1 cellular context compared by ENCODE assay signal in the genomic region with DNA sequence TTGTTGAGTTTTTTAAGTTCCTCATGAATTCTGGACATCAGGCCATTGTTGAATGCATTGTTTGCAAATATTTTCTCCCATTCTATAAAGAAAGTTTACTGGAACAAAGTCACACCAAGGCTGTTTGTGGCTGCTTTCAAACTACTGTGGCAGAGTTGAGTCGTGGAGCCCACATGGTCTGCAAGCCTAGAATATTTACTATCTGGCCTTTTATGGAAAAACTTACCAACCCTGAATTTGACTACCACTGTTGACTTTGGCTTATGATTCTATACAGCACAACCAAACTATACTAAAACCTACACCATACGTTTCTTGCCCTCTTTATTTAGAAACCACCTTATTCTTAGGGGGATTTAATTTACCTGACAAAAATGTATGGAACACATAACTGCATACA.
TF ChIP-seq lines count a peak whose summit lies in the region.

No MANE protein-coding gene starts in this region.

TF ChIP-seq in IMR-90, 13 proteins besides CTCF, POLR2A, EP300 and RAD21 (continued from another document):
- no peak for TF ChIP-seq RFX5 (IDR thresholded peaks at IDR 0.05; ENCODE audit: low read depth, low read length)
- no peak for TF ChIP-seq BHLHE40 (IDR thresholded peaks at IDR 0.05; ENCODE audit: low read depth, low read length)
- no peak for TF ChIP-seq NFE2L2 (IDR thresholded peaks at IDR 0.05; ENCODE audit: low read depth, low read length)
- no peak for TF ChIP-seq SMC3 (IDR thresholded peaks at IDR 0.05; ENCODE audit: low read depth, low read length)
- TF ChIP-seq CEBPB (IDR thresholded peaks at IDR 0.05; ENCODE audit: low read depth, low read length) = no peak
- TF ChIP-seq, protein P1, sequence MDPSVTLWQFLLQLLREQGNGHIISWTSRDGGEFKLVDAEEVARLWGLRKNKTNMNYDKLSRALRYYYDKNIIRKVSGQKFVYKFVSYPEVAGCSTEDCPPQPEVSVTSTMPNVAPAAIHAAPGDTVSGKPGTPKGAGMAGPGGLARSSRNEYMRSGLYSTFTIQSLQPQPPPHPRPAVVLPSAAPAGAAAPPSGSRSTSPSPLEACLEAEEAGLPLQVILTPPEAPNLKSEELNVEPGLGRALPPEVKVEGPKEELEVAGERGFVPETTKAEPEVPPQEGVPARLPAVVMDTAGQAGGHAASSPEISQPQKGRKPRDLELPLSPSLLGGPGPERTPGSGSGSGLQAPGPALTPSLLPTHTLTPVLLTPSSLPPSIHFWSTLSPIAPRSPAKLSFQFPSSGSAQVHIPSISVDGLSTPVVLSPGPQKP (IDR thresholded peaks at IDR 0.05; ENCODE audit: borderline replicate concordance, low read depth, low read length) = no peak
- TF ChIP-seq MXI1 (IDR thresholded peaks at IDR 0.05; ENCODE audit: borderline replicate concordance, low read depth, low read length) = no peak
- TF ChIP-seq, protein P2, sequence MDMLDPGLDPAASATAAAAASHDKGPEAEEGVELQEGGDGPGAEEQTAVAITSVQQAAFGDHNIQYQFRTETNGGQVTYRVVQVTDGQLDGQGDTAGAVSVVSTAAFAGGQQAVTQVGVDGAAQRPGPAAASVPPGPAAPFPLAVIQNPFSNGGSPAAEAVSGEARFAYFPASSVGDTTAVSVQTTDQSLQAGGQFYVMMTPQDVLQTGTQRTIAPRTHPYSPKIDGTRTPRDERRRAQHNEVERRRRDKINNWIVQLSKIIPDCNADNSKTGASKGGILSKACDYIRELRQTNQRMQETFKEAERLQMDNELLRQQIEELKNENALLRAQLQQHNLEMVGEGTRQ (IDR thresholded peaks at IDR 0.05; ENCODE audit: low read depth, low read length) = no peak
- no peak for TF ChIP-seq RCOR1 (IDR thresholded peaks at IDR 0.05; ENCODE audit: insufficient replicate concordance, low read length)
